Comparison of ENCODE assay signal across 8 cellular contexts in the genomic region with DNA sequence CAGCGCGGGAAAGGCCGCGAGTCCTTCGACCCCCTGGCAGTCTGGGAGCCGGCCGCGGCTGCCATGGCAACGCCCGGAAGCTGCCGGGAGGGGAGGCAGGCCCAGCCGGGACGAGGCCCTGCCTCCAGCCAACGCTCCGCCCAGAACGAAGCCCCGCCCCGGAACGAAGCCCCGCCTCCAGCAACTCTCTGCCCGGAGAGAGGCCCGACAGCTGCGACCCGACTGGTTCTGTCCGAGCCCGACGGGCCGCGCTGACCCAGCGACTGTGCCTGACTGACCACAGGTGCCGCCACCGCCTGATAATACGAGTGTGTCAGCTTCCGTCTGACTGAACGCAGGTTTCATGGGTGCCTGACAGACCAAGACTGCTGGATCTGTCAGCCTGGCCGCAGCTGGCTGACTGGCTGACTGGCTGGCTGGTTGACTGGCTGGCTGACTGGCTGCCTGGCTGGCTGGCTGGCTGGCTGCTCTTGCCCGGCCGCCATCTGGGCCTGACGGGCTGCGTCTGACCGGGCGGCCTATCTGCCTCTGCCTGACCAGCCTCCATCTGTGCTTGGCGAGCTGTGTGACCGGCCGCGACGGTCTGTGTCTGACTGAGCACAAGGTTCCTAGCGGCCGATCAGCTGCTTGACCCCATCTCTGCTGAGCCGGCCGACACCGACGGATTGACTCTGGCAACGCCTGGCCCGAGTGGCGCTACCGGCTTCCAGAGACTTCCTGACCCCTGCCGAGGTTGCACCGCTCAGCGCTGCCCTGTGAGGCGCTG.
A peak's percentile ranks its signal among the peaks of the same experiment; 100 is the strongest.
DNase-seq lines count a peak whose midpoint lies in the region; ATAC-seq and TF ChIP-seq lines count a peak whose summit lies in the region.

No MANE protein-coding gene starts in this region.

- peaks cover 5% of the 10 kb centered on the region for H3K4me1 Mint-ChIP-seq in CD8-positive, alpha-beta T cell (ENCODE audit: low read depth)
- H3K4me1 Mint-ChIP-seq in endothelial cell (ENCODE audit: unreplicated experiment) = peaks cover 3% of the 10 kb centered on the region

- H3K9me3 Mint-ChIP-seq in CD8-positive, alpha-beta T cell = no peaks in the 10 kb centered on the region
- H3K9me3 Mint-ChIP-seq in endothelial cell (ENCODE audit: unreplicated experiment) = no peaks in the 10 kb centered on the region

- no peaks in the 10 kb centered on the region for H3K9me3 ChIP-seq in CD8-positive, alpha-beta T cell (ENCODE audit: low read length)

- peak; percentile 85 to 97 (median 95) for DNase-seq in CD8-positive, alpha-beta T cell
- peak; percentile 99 for DNase-seq in HT-29 (ENCODE audit: low spot score)
- peak; percentile 69 for DNase-seq in NOMO-1 treated with DMSO at 0.1 percent for 48 hours (lab: John Stamatoyannopoulos, UW; ENCODE audit: unreplicated experiment)
- DNase-seq in activated CD8-positive, alpha-beta memory T cell treated with anti-CD3 and anti-CD28 coated beads, Interleukin-2, amount 50 U/mL, for 4 hours = peak; percentile 96
- peak; percentile 98 for DNase-seq in endothelial cell (ENCODE audit: low spot score)
- DNase-seq in middle frontal gyrus (ENCODE audit: extremely low spot score, low spot score) = peak; percentile 82
- peak; percentile 81 to 85 for DNase-seq in stimulated activated CD8-positive, alpha-beta memory T cell treated with anti-CD3 and anti-CD28 coated beads, Interleukin-15, amount 100 ng/mL, for 48 hours (ENCODE audit: low read depth in 2 of 2)

- intact Hi-C loops in CD8-positive, alpha-beta T cell (cut with DNase I, micrococcal nuclease) = loop anchor here (1.0 to 10.0 kb wide), 4 partner anchors 14 to 840 kb away; partner anchors contain the start of genes AAR2 (in 1 of the 2), MMP24 (in 1 of the 2) and SCAND1 (in 1 of the 2)

- H3K36me3 Mint-ChIP-seq in CD8-positive, alpha-beta T cell = no peaks in the 10 kb centered on the region
- H3K36me3 Mint-ChIP-seq in endothelial cell (ENCODE audit: low read depth, unreplicated experiment) = peaks cover 4% of the 10 kb centered on the region

- no peaks in the 10 kb centered on the region for H3K27me3 ChIP-seq in CD8-positive, alpha-beta T cell (ENCODE audit: insufficient read depth, low read length)

- peak overlapping the region; percentile 70 for H3K27ac Mint-ChIP-seq in CD8-positive, alpha-beta T cell
- H3K27ac Mint-ChIP-seq in endothelial cell (ENCODE audit: unreplicated experiment) = no peak overlapping the region

- peak; percentile 97 for ATAC-seq in CD8-positive, alpha-beta T cell
- ATAC-seq in GM19467 (IDR thresholded peaks at IDR 0.05; ENCODE audit: unreplicated experiment) = peak; percentile 86

- H3K27me3 Mint-ChIP-seq in CD8-positive, alpha-beta T cell (ENCODE audit: low read depth) = peaks cover 6% of the 10 kb centered on the region
- peaks cover 4% of the 10 kb centered on the region for H3K27me3 Mint-ChIP-seq in endothelial cell (ENCODE audit: unreplicated experiment)

- peak overlapping the region; percentile 74 for H3K4me3 ChIP-seq in CD8-positive, alpha-beta T cell (ENCODE audit: low read depth, low read length)

- H3K27ac ChIP-seq in CD8-positive, alpha-beta T cell (ENCODE audit: low read depth, low read length) = peak overlapping the region; percentile 44

- H3K36me3 ChIP-seq in CD8-positive, alpha-beta T cell (ENCODE audit: insufficient read depth, low read length) = no peaks in the 10 kb centered on the region

- CTCF ChIA-PET in CD8-positive, alpha-beta T cell (lab: Charles Lee) = interaction anchor here (1.2 kb wide), 1 partner anchor 73 kb away, joined by 3 read pairs; no protein-coding TSS in a partner anchor

- POLR2A ChIA-PET in CD8-positive, alpha-beta T cell (lab: Charles Lee) = interaction anchor here (1.4 to 1.8 kb wide), 3 partner anchors 9 to 110 kb away, joined by 4 to 14 read pairs (median 5); partner anchors contain the start of gene SCAND1

- no peak for TF ChIP-seq CTCF in CD8-positive, alpha-beta T cell (IDR thresholded peaks at IDR 0.05)
- no peak for TF ChIP-seq CTCF in endothelial cell (IDR thresholded peaks at IDR 0.05; ENCODE audit: unreplicated experiment)

- peaks cover 12% of the 10 kb centered on the region for H3K4me1 ChIP-seq in CD8-positive, alpha-beta T cell (ENCODE audit: insufficient read depth, low read length)

- peak overlapping the region; percentile 92 for H3K4me3 Mint-ChIP-seq in CD8-positive, alpha-beta T cell
- peak overlapping the region; percentile 81 for H3K4me3 Mint-ChIP-seq in endothelial cell (ENCODE audit: unreplicated experiment)

Comparison
In these comparisons a context has a peak if more than half of its experiments do, and no peak if none do; other contexts are left out.
1. Peak in every context shown above with its lines: DNase-seq, ATAC-seq, H3K4me3 ChIP-seq and H3K27ac ChIP-seq.